ENCODE assay signal across 8 cellular contexts in genomic region chr4:184538023-184538599, GRCh38.
DNase-seq lines count a peak whose midpoint lies in the region; ATAC-seq and TF ChIP-seq lines count a peak whose summit lies in the region.

No MANE protein-coding gene starts in this region.

- peak; percentile 44 for ATAC-seq in GM21526 (IDR thresholded peaks at IDR 0.05; ENCODE audit: low FRiP score, unreplicated experiment)
- peak; percentile 79 for ATAC-seq in IMR-90 (ENCODE audit: low read depth)
- ATAC-seq in activated T-cell treated with anti-CD3 and anti-CD28 coated beads, Interleukin-2, amount 50 U/mL, for 72 hours (replicated peaks in 1 of 2) = peak; percentile 56 to 70
- ATAC-seq in naive thymus-derived CD4-positive, alpha-beta T cell = peak; percentile 79

- POLR2A ChIA-PET in IMR-90 (lab: Charles Lee; ENCODE audit: unreplicated experiment) = interaction anchor here (0.6 to 0.7 kb wide), 2 partner anchors 239 to 274 kb away, joined by 3 read pairs; no protein-coding TSS in a partner anchor
- POLR2A ChIA-PET in PC-9 (lab: Charles Lee; ENCODE audit: unreplicated experiment) = interaction anchor here (0.6 to 0.8 kb wide), 3 partner anchors 64 to 1089 kb away, joined by 4 to 6 read pairs (median 5); partner anchors contain the start of gene IRF2
- POLR2A ChIA-PET in naive thymus-derived CD4-positive, alpha-beta T cell (lab: Charles Lee) = interaction anchor here (0.6 to 5.1 kb wide), 9 partner anchors 11 to 561 kb away, joined by 3 to 114 read pairs (median 6); partner anchors contain the start of gene IRF2

- DNase-seq in DMS 273 (lab: John Stamatoyannopoulos, UW; ENCODE audit: unreplicated experiment) = peak; percentile 83
- peak; percentile 90 for DNase-seq in IMR-90
- peak; percentile 65 to 71 for DNase-seq in PC-9
- peak; percentile 63 to 77 for DNase-seq in activated T-cell treated with anti-CD3 and anti-CD28 coated beads, Interleukin-2, amount 50 U/mL, for 72 hours
- DNase-seq in fibroblast of gingiva (ENCODE audit: low read depth) = peak; percentile 89
- DNase-seq in naive thymus-derived CD4-positive, alpha-beta T cell = peak in 8 of 9 donors; percentile 42 to 67 (median 56)
- DNase-seq in stimulated activated naive CD4-positive, alpha-beta T cell (lab: John Stamatoyannopoulos, UW) = peak in 4 of 6 experiments; percentile 17 to 77 (median 36)

- peak overlapping the region; percentile 91 for H3K56ac ChIP-seq in IMR-90 (ENCODE audit: extremely low read depth, insufficient read depth, low read length)

- H3K27me3 Mint-ChIP-seq in activated T-cell treated with anti-CD3 and anti-CD28 coated beads, Interleukin-2, amount 50 U/mL, for 72 hours (ENCODE audit: low read depth) = no peaks in the 10 kb centered on the region
- no peaks in the 10 kb centered on the region for H3K27me3 Mint-ChIP-seq in naive thymus-derived CD4-positive, alpha-beta T cell

- H3K4me1 ChIP-seq in IMR-90 (ENCODE audit: control insufficient read depth, insufficient read depth, low read length) = no peaks in the 10 kb centered on the region
- no peaks in the 10 kb centered on the region; the same call in 1 of the 2 replicates for H3K4me1 ChIP-seq in PC-9 (replicated peaks; ENCODE audit: insufficient read depth)
- peaks cover 20 to 22% of the 10 kb centered on the region in 2 donors for H3K4me1 ChIP-seq in naive thymus-derived CD4-positive, alpha-beta T cell (ENCODE audit: control insufficient read depth in 2 of 2, insufficient read depth in 2 of 2, low read length in 2 of 2)

- no peak overlapping the region for H2AK5ac ChIP-seq in IMR-90 (ENCODE audit: low read depth, low read length)

- peaks cover 8 to 19% of the 10 kb centered on the region in 2 experiments for H3K79me1 ChIP-seq in IMR-90 (ENCODE audit: low read depth in 1 of 2, low read length in 2 of 2)

- intact Hi-C loops in IMR-90 (cut with micrococcal nuclease) (loop anchor here (1.0 to 5.0 kb wide), 5 partner anchors 136 to 369 kb away; partner anchors contain the start of gene CENPU), PC-9 (cut with micrococcal nuclease; ENCODE audit: unreplicated experiment) (loop anchor here (1.0 to 5.0 kb wide), 6 partner anchors 111 to 697 kb away; partner anchors contain the start of genes CASP3 and PRIMPOL)
- intact Hi-C loops in naive thymus-derived CD4-positive, alpha-beta T cell (cut with micrococcal nuclease) = loop anchor here (1.0 to 10.0 kb wide), 18 partner anchors 85 to 1664 kb away; partner anchors contain the start of genes CFAP97 (in 2 of the 2), UFSP2 (in 2 of the 2), ACSL1 (in 1 of the 2) and ANKRD37 (in 1 of the 2)

- peak overlapping the region; percentile 63 for H3K27ac ChIP-seq in IMR-90 (ENCODE audit: insufficient read depth, low read length)
- H3K27ac ChIP-seq in PC-9 = peak overlapping the region; percentile 66
- H3K27ac ChIP-seq in naive thymus-derived CD4-positive, alpha-beta T cell (ENCODE audit: low read depth, low read length) = peak overlapping the region; percentile 97

- H3K23ac ChIP-seq in IMR-90 (ENCODE audit: low read depth, low read length) = 0 out of 2 replicates have a peak overlapping the region, but pooled peaks have one; percentile 71

- H3K4ac ChIP-seq in IMR-90 (ENCODE audit: low read depth, low read length) = peak overlapping the region; percentile 77

- no TSS peak for BruUV-seq in IMR-90 (replicated peaks; lab: Mats Ljungman, UMichigan)
- BruUV-seq in PC-9 (replicated peaks; lab: Mats Ljungman, UMichigan) = no TSS peak

- H3F3A ChIP-seq in PC-9 (ENCODE audit: insufficient read depth, low read depth) = 0 out of 2 replicates have a peak, but pooled peaks cover 3% of the 10 kb centered on the region

- peak overlapping the region; percentile 76 for H2BK5ac ChIP-seq in IMR-90 (ENCODE audit: low read depth, low read length, poor library complexity, severe bottlenecking)

- H3K36me3 Mint-ChIP-seq in activated T-cell treated with anti-CD3 and anti-CD28 coated beads, Interleukin-2, amount 50 U/mL, for 72 hours (ENCODE audit: insufficient read depth in 2 of 2) = peaks cover 0 to 4% of the 10 kb centered on the region in 2 donors
- H3K36me3 Mint-ChIP-seq in naive thymus-derived CD4-positive, alpha-beta T cell = peaks cover 0 to 3% (median 0%) of the 10 kb centered on the region in 5 donors

- H3K9me3 ChIP-seq in IMR-90 (ENCODE audit: control insufficient read depth, insufficient read depth, low read length) = no peaks in the 10 kb centered on the region
- no peaks in the 10 kb centered on the region for H3K9me3 ChIP-seq in PC-9 (ENCODE audit: insufficient read depth, low read depth)
- H3K9me3 ChIP-seq in naive thymus-derived CD4-positive, alpha-beta T cell (ENCODE audit: control insufficient read depth in 2 of 3, low read length in 3 of 3) = no peaks in the 10 kb centered on the region

- peak overlapping the region; percentile 95 for H4K91ac ChIP-seq in IMR-90 (ENCODE audit: insufficient read depth, low read depth, low read length)

- H3K4me3 ChIP-seq in IMR-90 (ENCODE audit: insufficient read depth, low read depth, low read length) = peak overlapping the region; percentile 81
- peak overlapping the region; percentile 67 for H3K4me3 ChIP-seq in PC-9
- H3K4me3 ChIP-seq in naive thymus-derived CD4-positive, alpha-beta T cell (ENCODE audit: low read length) = peak overlapping the region; percentile 86

- WGBS in IMR-90 (ENCODE audit: extremely low coverage in 2 of 2, insufficient read length in 1 of 2), 2 experiments = 0 to 100% methylated on average over 1 to 6 of the region's 18 CpGs

- H3K9ac ChIP-seq in IMR-90 (ENCODE audit: low read depth, low read length) = peak overlapping the region; percentile 71

- peak; percentile 90 for TF ChIP-seq RAD21 in IMR-90 (IDR thresholded peaks at IDR 0.05; ENCODE audit: low read length)

- peak; percentile 85 for TF ChIP-seq CTCF in IMR-90 (conservative IDR thresholded peaks at IDR 0.05; ENCODE audit: low read depth, low read length)
- TF ChIP-seq CTCF in PC-9 (conservative IDR thresholded peaks at IDR 0.05) = peak; percentile 67

- H3K4me1 Mint-ChIP-seq in activated T-cell treated with anti-CD3 and anti-CD28 coated beads, Interleukin-2, amount 50 U/mL, for 72 hours (ENCODE audit: low read depth) = peaks cover 66% of the 10 kb centered on the region
- H3K4me1 Mint-ChIP-seq in naive thymus-derived CD4-positive, alpha-beta T cell = peaks cover 34 to 51% (median 45%) of the 10 kb centered on the region in 7 donors

- H3K4me2 ChIP-seq in IMR-90 (ENCODE audit: low read depth, low read length) (peak overlapping the region; percentile 90), PC-9 (peak overlapping the region; percentile 94)

- in situ Hi-C loops in IMR-90 (cut with MboI; ENCODE audit: low sequenced_read_pairs) = loop anchor here (5.0 kb wide), 1 partner anchor 276 kb away; no protein-coding TSS in a partner anchor

- H2AFZ ChIP-seq in IMR-90 (replicated peaks; ENCODE audit: low read length, poor library complexity) = peak overlapping the region; percentile 97
- peak overlapping the region; percentile 97 for H2AFZ ChIP-seq in PC-9

- H2BK120ac ChIP-seq in IMR-90 (ENCODE audit: low read depth, low read length) = peak overlapping the region; percentile 91

- H2AK9ac ChIP-seq in IMR-90 (replicated peaks; ENCODE audit: low read depth, low read length, poor library complexity) = peak overlapping the region; percentile 87

- no peaks in the 10 kb centered on the region for H3K9me3 Mint-ChIP-seq in activated T-cell treated with anti-CD3 and anti-CD28 coated beads, Interleukin-2, amount 50 U/mL, for 72 hours
- no peaks in the 10 kb centered on the region for H3K9me3 Mint-ChIP-seq in naive thymus-derived CD4-positive, alpha-beta T cell

- no peaks in the 10 kb centered on the region for H3K9me1 ChIP-seq in IMR-90 (ENCODE audit: insufficient read depth, low read length)

- H3K27ac Mint-ChIP-seq in activated T-cell treated with anti-CD3 and anti-CD28 coated beads, Interleukin-2, amount 50 U/mL, for 72 hours = peak overlapping the region; percentile 93
- peak overlapping the region; percentile 90 to 100 (median 99) for H3K27ac Mint-ChIP-seq in naive thymus-derived CD4-positive, alpha-beta T cell

- no peaks in the 10 kb centered on the region for H3K9me2 ChIP-seq in PC-9 (ENCODE audit: insufficient read depth)

- H3K18ac ChIP-seq in IMR-90 (ENCODE audit: low read depth, low read length) = peak overlapping the region; percentile 64; the same call in 1 of the 2 replicates

- CTCF ChIA-PET in IMR-90 (lab: Yijun Ruan, JAX) = interaction anchor here (0.6 to 1.7 kb wide), 4 partner anchors 36 to 861 kb away, joined by 3 to 11 read pairs (median 4); no protein-coding TSS in a partner anchor
- CTCF ChIA-PET in PC-9 (lab: Charles Lee) = interaction anchor here (1.0 to 1.5 kb wide), 3 partner anchors 250 to 274 kb away, joined by 3 to 6 read pairs (median 5); no protein-coding TSS in a partner anchor
- CTCF ChIA-PET in naive thymus-derived CD4-positive, alpha-beta T cell (lab: Charles Lee) = interaction anchor here (2.4 kb wide), 1 partner anchor 274 kb away, joined by 10 read pairs; no protein-coding TSS in a partner anchor

- H4K8ac ChIP-seq in IMR-90 (ENCODE audit: low read depth in 2 of 2, low read length in 2 of 2) = peak overlapping the region; percentile 18 to 87

- dilution Hi-C loops in IMR-90 (cut with HindIII; ENCODE audit: low sequenced_read_pairs, unreplicated experiment) = no loop called here

- peak overlapping the region; percentile 85 for H3K14ac ChIP-seq in IMR-90 (replicated peaks; ENCODE audit: low read depth, low read length)

- no peaks in the 10 kb centered on the region for H3K36me3 ChIP-seq in IMR-90 (ENCODE audit: control insufficient read depth, insufficient read depth, low read length)
- H3K36me3 ChIP-seq in PC-9 (ENCODE audit: low read depth) = no peaks in the 10 kb centered on the region
- peaks cover 0 to 3% (median 0%) of the 10 kb centered on the region in 3 experiments for H3K36me3 ChIP-seq in naive thymus-derived CD4-positive, alpha-beta T cell (ENCODE audit: control insufficient read depth in 2 of 3, insufficient read depth in 3 of 3, low read length in 3 of 3)

- H3K4me3 Mint-ChIP-seq in activated T-cell treated with anti-CD3 and anti-CD28 coated beads, Interleukin-2, amount 50 U/mL, for 72 hours = peak overlapping the region; percentile 88 to 96
- H3K4me3 Mint-ChIP-seq in naive thymus-derived CD4-positive, alpha-beta T cell = peak overlapping the region; percentile 83 to 99 (median 95)

- H2BK15ac ChIP-seq in IMR-90 (ENCODE audit: low read depth, low read length) = peak overlapping the region; percentile 60; the same call in 1 of the 3 replicates

- H4K20me1 ChIP-seq in IMR-90 (ENCODE audit: insufficient read depth, low read length) (no peaks in the 10 kb centered on the region), PC-9 (ENCODE audit: insufficient read depth) (no peaks in the 10 kb centered on the region)

- peak overlapping the region; percentile 68; the same call in 1 of the 2 replicates for H4K5ac ChIP-seq in IMR-90 (ENCODE audit: low read depth, low read length)

- TF ChIP-seq POLR2A in IMR-90 (IDR thresholded peaks at IDR 0.05; ENCODE audit: low read depth, low read length) = no peak

- no peaks in the 10 kb centered on the region for H3K79me2 ChIP-seq in PC-9 (ENCODE audit: low read depth)

- peak overlapping the region; percentile 59; the same call in 1 of the 2 replicates for H2BK20ac ChIP-seq in IMR-90 (ENCODE audit: low read depth, low read length)

- H3K27me3 ChIP-seq in IMR-90 (ENCODE audit: control insufficient read depth, insufficient read depth, low read length) (no peaks in the 10 kb centered on the region), PC-9 (ENCODE audit: insufficient read depth, low read depth) (no peaks in the 10 kb centered on the region)
- no peaks in the 10 kb centered on the region for H3K27me3 ChIP-seq in naive thymus-derived CD4-positive, alpha-beta T cell (ENCODE audit: control insufficient read depth in 2 of 2, insufficient read depth in 2 of 2, low read length in 2 of 2)

Comparison
In these comparisons a context has a peak if more than half of its experiments do, and no peak if none do; other contexts are left out.
1. Peak in every context shown above with its lines: DNase-seq, ATAC-seq, H3K4me3 ChIP-seq and H3K27ac ChIP-seq.
2. DNase-seq: peak in every context shown above with its lines; median percentile 90 in IMR-90; 89 in fibroblast of gingiva; 83 in DMS 273; 70 in activated T-cell treated with anti-CD3 and anti-CD28 coated beads, Interleukin-2, amount 50 U/mL, for 72 hours; 68 in PC-9; 56 in naive thymus-derived CD4-positive, alpha-beta T cell; 36 in stimulated activated naive CD4-positive, alpha-beta T cell.